In genomic region chr1:17563494-17564281, GRCh38 we compare ENCODE assay signal across 16 cellular contexts. TPM values are rescaled to one million over a fixed set of nuclear protein-coding genes. Genes with fewer than 3 reads are reported as not detected.
DNase-seq lines count a peak whose midpoint lies in the region; ATAC-seq, FAIRE-seq and TF ChIP-seq lines count a peak whose summit lies in the region.
"Had no signal": no experiment of that assay in that cellular context is flagged by ENCODE, and none has a peak within 500 bp of the region (broad histone marks: within the 10 kb centered on the region; RNA-seq: fewer than 3 reads in every experiment).

No MANE protein-coding gene starts in this region.

- H3K27ac ChIP-seq in adipose tissue (ENCODE audit: low read depth, low read length) (peak overlapping the region; percentile 22), esophagus squamous epithelium (peak overlapping the region; percentile 52 to 96 (median 93)), tibial nerve (peak overlapping the region; percentile 48 to 96 (median 79))
- H3K27ac ChIP-seq in CD4-positive, alpha-beta T cell (ENCODE audit: low read depth, low read length), result no peak overlapping the region
- H3K27ac ChIP-seq: HL-60 had no signal

- H3K4me1 ChIP-seq in esophagus squamous epithelium, result peaks cover 53 to 100% (median 77%) of the 10 kb centered on the region in 3 donors
- H3K4me1 ChIP-seq in mucosa of stomach (ENCODE audit: control insufficient read depth, insufficient read depth, low read length), result peaks cover 66% of the 10 kb centered on the region
- peaks cover 0 to 86% (median 58%) of the 10 kb centered on the region in 4 donors for H3K4me1 ChIP-seq in tibial nerve

- no peak for TF ChIP-seq EP300 in tibial nerve (IDR thresholded peaks at IDR 0.05)

- peaks cover 1% of the 10 kb centered on the region for H3K27me3 Mint-ChIP-seq in activated CD4-positive, alpha-beta memory T cell treated with anti-CD3 and anti-CD28 coated beads, Interleukin-2, amount 10 ng/mL, durations not matched to agents 7 days and 5 days
- peaks cover 7% of the 10 kb centered on the region for H3K27me3 Mint-ChIP-seq in CD4-positive, alpha-beta T cell
- H3K27me3 Mint-ChIP-seq: activated CD8-positive, alpha-beta memory T cell treated with anti-CD3 and anti-CD28 coated beads, Interleukin-2, amount 10 ng/mL, durations not matched to agents 7 days and 5 days; CD4-positive, CD25-positive, alpha-beta regulatory T cell had no signal

- ATAC-seq in CD4-positive, alpha-beta T cell (ENCODE audit: poor library complexity), result no peak
- ATAC-seq: activated CD8-positive, alpha-beta memory T cell treated with anti-CD3 and anti-CD28 coated beads, Interleukin-2, amount 10 ng/mL, durations not matched to agents 7 days and 5 days; activated naive CD4-positive, alpha-beta T cell treated with anti-CD3 and anti-CD28 coated beads, Interleukin-2, amount 50 U/mL, for 72 hours; stimulated activated naive CD8-positive, alpha-beta T cell treated with anti-CD3 and anti-CD28 coated beads, Interleukin-15, Interleukin-2, amounts not matched to agents 100 U/mL and 50 U/mL, for 24 hours had no signal

- H3K36me3 ChIP-seq in esophagus squamous epithelium (no peaks in the 10 kb centered on the region), mucosa of stomach (ENCODE audit: control insufficient read depth, insufficient read depth, low read length) (no peaks in the 10 kb centered on the region), tibial nerve (no peaks in the 10 kb centered on the region)

- intact Hi-C loops in esophagus squamous epithelium (cut with DNase I), result no loop called here
- intact Hi-C loops in CD4-positive, alpha-beta T cell (cut with DNase I, micrococcal nuclease), result no loop called here

- H3K27ac Mint-ChIP-seq in activated CD4-positive, alpha-beta memory T cell treated with anti-CD3 and anti-CD28 coated beads, Interleukin-2, amount 10 ng/mL, durations not matched to agents 7 days and 5 days, result no peak overlapping the region
- no peak overlapping the region for H3K27ac Mint-ChIP-seq in CD4-positive, alpha-beta T cell
- H3K27ac Mint-ChIP-seq: activated CD8-positive, alpha-beta memory T cell treated with anti-CD3 and anti-CD28 coated beads, Interleukin-2, amount 10 ng/mL, durations not matched to agents 7 days and 5 days; activated naive CD4-positive, alpha-beta T cell treated with anti-CD3 and anti-CD28 coated beads, Interleukin-2, amount 50 U/mL, for 72 hours; CD4-positive, CD25-positive, alpha-beta regulatory T cell; dendritic cell treated with granulocyte-macrophage colony-stimulating factor and Interleukin-4, amounts not matched to agents 40 ng/mL and 50 ng/mL, for 4 days had no signal

- FAIRE-seq in RCC 7860 (lab: Jason Lieb, UNC), result no peak
- FAIRE-seq: TTC549 had no signal

- no peak overlapping the region for H3K4me3 Mint-ChIP-seq in activated CD4-positive, alpha-beta memory T cell treated with anti-CD3 and anti-CD28 coated beads, Interleukin-2, amount 10 ng/mL, durations not matched to agents 7 days and 5 days
- no peak overlapping the region for H3K4me3 Mint-ChIP-seq in CD4-positive, alpha-beta T cell
- H3K4me3 Mint-ChIP-seq: activated CD8-positive, alpha-beta memory T cell treated with anti-CD3 and anti-CD28 coated beads, Interleukin-2, amount 10 ng/mL, durations not matched to agents 7 days and 5 days; CD4-positive, CD25-positive, alpha-beta regulatory T cell; dendritic cell treated with granulocyte-macrophage colony-stimulating factor and Interleukin-4, amounts not matched to agents 40 ng/mL and 50 ng/mL, for 4 days had no signal

- no peak for DNase-seq in esophagus squamous epithelium (lab: John Stamatoyannopoulos, UW)
- DNase-seq in tibial nerve (ENCODE audit: low spot score in 2 of 2), result no peak
- DNase-seq in GM19240 (ENCODE audit: insufficient read length, low spot score), result no peak
- no peak for DNase-seq in activated CD4-positive, alpha-beta memory T cell treated with anti-CD3 and anti-CD28 coated beads, Interleukin-2, amount 10 ng/mL, durations not matched to agents 7 days and 5 days
- no peak for DNase-seq in RCC 7860 (ENCODE audit: low spot score)
- DNase-seq in CD4-positive, alpha-beta T cell, result no peak
- DNase-seq: activated CD8-positive, alpha-beta memory T cell treated with anti-CD3 and anti-CD28 coated beads, Interleukin-2, amount 10 ng/mL, durations not matched to agents 7 days and 5 days; CD4-positive, CD25-positive, alpha-beta regulatory T cell; NCI-H187 treated with DMSO at 0.1 percent for 48 hours; stimulated activated naive CD8-positive, alpha-beta T cell treated with anti-CD3 and anti-CD28 coated beads, Interleukin-15, Interleukin-2, amounts not matched to agents 100 U/mL and 50 U/mL, for 24 hours had no signal

- no peaks in the 10 kb centered on the region for H3K36me3 Mint-ChIP-seq in activated CD4-positive, alpha-beta memory T cell treated with anti-CD3 and anti-CD28 coated beads, Interleukin-2, amount 10 ng/mL, durations not matched to agents 7 days and 5 days (ENCODE audit: low read depth)
- H3K36me3 Mint-ChIP-seq in CD4-positive, alpha-beta T cell (ENCODE audit: low read depth), result no peaks in the 10 kb centered on the region
- H3K36me3 Mint-ChIP-seq: activated CD8-positive, alpha-beta memory T cell treated with anti-CD3 and anti-CD28 coated beads, Interleukin-2, amount 10 ng/mL, durations not matched to agents 7 days and 5 days; activated naive CD4-positive, alpha-beta T cell treated with anti-CD3 and anti-CD28 coated beads, Interleukin-2, amount 50 U/mL, for 72 hours; CD4-positive, CD25-positive, alpha-beta regulatory T cell had no signal

- H3K27me3 ChIP-seq in esophagus squamous epithelium (no peaks in the 10 kb centered on the region), mucosa of stomach (ENCODE audit: control insufficient read depth, insufficient read depth, low read length) (no peaks in the 10 kb centered on the region), tibial nerve (no peaks in the 10 kb centered on the region)
- H3K27me3 ChIP-seq in CD4-positive, alpha-beta T cell (ENCODE audit: control insufficient read depth, insufficient read depth, low read length), result no peaks in the 10 kb centered on the region

- no peak for TF ChIP-seq POLR2A in esophagus squamous epithelium (IDR thresholded peaks at IDR 0.05)
- no peak for TF ChIP-seq POLR2A in tibial nerve (IDR thresholded peaks at IDR 0.05)

- CTCF ChIA-PET in activated CD4-positive, alpha-beta memory T cell treated with anti-CD3 and anti-CD28 coated beads, Interleukin-2, amount 10 ng/mL, durations not matched to agents 7 days and 5 days (lab: Charles Lee), result no interaction called here
- CTCF ChIA-PET in CD4-positive, alpha-beta T cell (lab: Charles Lee), result no interaction called here

- H3K4me1 Mint-ChIP-seq in activated CD4-positive, alpha-beta memory T cell treated with anti-CD3 and anti-CD28 coated beads, Interleukin-2, amount 10 ng/mL, durations not matched to agents 7 days and 5 days, result no peaks in the 10 kb centered on the region
- no peaks in the 10 kb centered on the region for H3K4me1 Mint-ChIP-seq in CD4-positive, alpha-beta T cell (ENCODE audit: low read depth)
- H3K4me1 Mint-ChIP-seq: activated CD8-positive, alpha-beta memory T cell treated with anti-CD3 and anti-CD28 coated beads, Interleukin-2, amount 10 ng/mL, durations not matched to agents 7 days and 5 days; CD4-positive, CD25-positive, alpha-beta regulatory T cell had no signal

- peak overlapping the region; percentile 13 for H3K9ac ChIP-seq in mucosa of stomach (ENCODE audit: low read length)

- H3K9me3 ChIP-seq in esophagus squamous epithelium (no peaks in the 10 kb centered on the region), mucosa of stomach (ENCODE audit: control insufficient read depth, low read length) (no peaks in the 10 kb centered on the region), tibial nerve (no peaks in the 10 kb centered on the region)
- no peaks in the 10 kb centered on the region for H3K9me3 ChIP-seq in CD4-positive, alpha-beta T cell (ENCODE audit: control insufficient read depth, low read length)

- POLR2A ChIA-PET in activated CD4-positive, alpha-beta memory T cell treated with anti-CD3 and anti-CD28 coated beads, Interleukin-2, amount 10 ng/mL, durations not matched to agents 7 days and 5 days (lab: Charles Lee), result no interaction called here
- POLR2A ChIA-PET in CD4-positive, alpha-beta T cell (lab: Charles Lee), result no interaction called here

- WGBS in adipose tissue, 3 donors, result 64 to 80% (median 73%) methylated on average over 8 of the region's 8 CpGs
- 53 to 73% methylated on average over 3 to 4 of the region's 8 CpGs for WGBS in esophagus squamous epithelium, 2 donors
- WGBS in tibial nerve, 2 donors, result 53 to 65% methylated on average over 8 of the region's 8 CpGs

- no peaks in the 10 kb centered on the region for H3K9me3 Mint-ChIP-seq in activated CD4-positive, alpha-beta memory T cell treated with anti-CD3 and anti-CD28 coated beads, Interleukin-2, amount 10 ng/mL, durations not matched to agents 7 days and 5 days
- no peaks in the 10 kb centered on the region for H3K9me3 Mint-ChIP-seq in CD4-positive, alpha-beta T cell
- H3K9me3 Mint-ChIP-seq: activated naive CD4-positive, alpha-beta T cell treated with anti-CD3 and anti-CD28 coated beads, Interleukin-2, amount 50 U/mL, for 72 hours; dendritic cell treated with granulocyte-macrophage colony-stimulating factor and Interleukin-4, amounts not matched to agents 40 ng/mL and 50 ng/mL, for 4 days had no signal

- TF ChIP-seq CTCF in esophagus squamous epithelium (IDR thresholded peaks at IDR 0.05), result no peak
- TF ChIP-seq CTCF in tibial nerve (IDR thresholded peaks at IDR 0.05), result no peak
- TF ChIP-seq CTCF in CD4-positive, alpha-beta T cell (IDR thresholded peaks at IDR 0.05), result no peak

- no peak overlapping the region for H3K4me3 ChIP-seq in esophagus squamous epithelium
- no peak overlapping the region for H3K4me3 ChIP-seq in mucosa of stomach (ENCODE audit: low read length)
- no peak overlapping the region for H3K4me3 ChIP-seq in tibial nerve

RNA-seq across cellular contexts. Expression of gene ARHGEF10L, which starts 24.2 kb away (rescaled TPM):
- 10 to 100 TPM; 19.8 to 71.8 (median 20.8) TPM for polyA plus RNA-seq in adipose tissue
- 10 to 100 TPM; 30.0 to 61.4 (median 44.7) TPM for total RNA-seq in esophagus squamous epithelium
- 10 to 100 TPM; 38.5 to 73.8 (median 41.7) TPM for total RNA-seq in tibial nerve
- not detected for total RNA-seq in activated CD4-positive, alpha-beta memory T cell treated with anti-CD3 and anti-CD28 coated beads, Interleukin-2, amount 10 ng/mL, durations not matched to agents 7 days and 5 days
- total RNA-seq in CD4-positive, alpha-beta T cell, result under 1 TPM; 0.11 to 0.22 TPM
- total RNA-seq: activated CD8-positive, alpha-beta memory T cell treated with anti-CD3 and anti-CD28 coated beads, Interleukin-2, amount 10 ng/mL, durations not matched to agents 7 days and 5 days; activated naive CD4-positive, alpha-beta T cell treated with anti-CD3 and anti-CD28 coated beads, Interleukin-2, amount 50 U/mL, for 72 hours; CD4-positive, CD25-positive, alpha-beta regulatory T cell had no signal
- polyA plus RNA-seq: CD4-positive, CD25-positive, alpha-beta regulatory T cell had no signal

Comparison
In these comparisons a context has a peak if more than half of its experiments do, and no peak if none do; other contexts are left out.
1. RNA of gene ARHGEF10L, which starts 24.2 kb away (total RNA-seq): 30.0 to 61.4 TPM in esophagus squamous epithelium and 38.5 to 73.8 TPM in tibial nerve; 0.11 to 0.22 TPM in CD4-positive, alpha-beta T cell and not detected in activated CD4-positive, alpha-beta memory T cell treated with anti-CD3 and anti-CD28 coated beads, Interleukin-2, amount 10 ng/mL, durations not matched to agents 7 days and 5 days; every median in the first group is over 10 times any median in the second.